In the genomic region with DNA sequence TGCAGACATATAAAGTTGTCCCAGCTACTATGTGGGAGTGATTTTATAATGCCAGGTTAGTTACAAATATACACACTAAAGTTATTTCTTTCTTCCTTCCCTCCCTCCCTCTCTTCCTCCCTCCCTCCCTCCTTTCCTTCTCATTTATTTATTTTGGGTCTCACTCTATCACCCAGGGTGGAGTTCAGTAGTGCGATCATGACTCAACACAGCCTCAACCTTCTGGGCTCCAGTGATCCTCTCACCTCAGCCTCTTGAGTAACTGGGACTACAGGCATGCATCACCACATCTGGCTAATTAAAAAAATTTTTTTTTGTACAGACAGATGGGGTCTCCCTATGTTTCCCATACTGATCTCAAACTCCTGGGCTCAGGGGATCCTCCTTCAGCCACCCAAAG, we compare ENCODE assay signal across 21 cellular contexts. TPM values are rescaled to one million over a fixed set of nuclear protein-coding genes. Genes with fewer than 3 reads are reported as not detected.
DNase-seq lines count a peak whose midpoint lies in the region; TF ChIP-seq lines count a peak whose summit lies in the region.
"Had no signal": no experiment of that assay in that cellular context is flagged by ENCODE, and none has a peak within 500 bp of the region (broad histone marks: within the 10 kb centered on the region; RNA-seq: fewer than 3 reads in every experiment).

No MANE protein-coding gene starts in this region.

- no peak for TF ChIP-seq CTCF in fibroblast of villous mesenchyme (IDR thresholded peaks at IDR 0.05; ENCODE audit: insufficient read depth, low read depth, low read length)

- POLR2A ChIA-PET in activated CD4-positive, alpha-beta memory T cell treated with anti-CD3 and anti-CD28 coated beads for 36 hours (lab: Charles Lee), result interaction anchor here (0.9 kb wide), 1 partner anchor 92 kb away, joined by 4 read pairs; no protein-coding TSS in a partner anchor
- POLR2A ChIA-PET in activated CD4-positive, alpha-beta memory T cell treated with anti-CD3 and anti-CD28 coated beads, Interleukin-2, amount 10 ng/mL, durations not matched to agents 7 days and 5 days (lab: Charles Lee), result no interaction called here

- H3K36me3 ChIP-seq in adipocyte (ENCODE audit: control insufficient read depth, insufficient read depth, low read length, severe bottlenecking), result peaks cover 2% of the 10 kb centered on the region
- H3K36me3 ChIP-seq: gastroesophageal sphincter had no signal

- peaks cover 6% of the 10 kb centered on the region for H3K9me3 Mint-ChIP-seq in activated CD4-positive, alpha-beta memory T cell treated with anti-CD3 and anti-CD28 coated beads for 36 hours
- H3K9me3 Mint-ChIP-seq in activated CD4-positive, alpha-beta memory T cell treated with anti-CD3 and anti-CD28 coated beads, Interleukin-2, amount 10 ng/mL, durations not matched to agents 7 days and 5 days, result no peaks in the 10 kb centered on the region

- peak; percentile 42 for DNase-seq in activated CD4-positive, alpha-beta memory T cell treated with anti-CD3 and anti-CD28 coated beads for 36 hours
- no peak for DNase-seq in activated CD4-positive, alpha-beta memory T cell treated with anti-CD3 and anti-CD28 coated beads, Interleukin-2, amount 10 ng/mL, durations not matched to agents 7 days and 5 days
- peak; percentile 78 for DNase-seq in ELR (ENCODE audit: low read depth)
- DNase-seq in adipocyte (ENCODE audit: low read depth), result peak; percentile 4
- DNase-seq in fibroblast of villous mesenchyme (ENCODE audit: low read depth), result peak; percentile 30
- DNase-seq in DMS53 treated with DMSO at 0.1 percent for 48 hours (lab: John Stamatoyannopoulos, UW; ENCODE audit: unreplicated experiment), result no peak
- no peak for DNase-seq in SKM-1 treated with dmso at 0.1 percent for 144 hours (lab: John Stamatoyannopoulos, UW; ENCODE audit: unreplicated experiment)
- no peak for DNase-seq in NCI-H1694 treated with DMSO at 0.1 percent for 48 hours (lab: John Stamatoyannopoulos, UW)
- DNase-seq: activated effector memory CD4-positive, alpha-beta T cell treated with anti-CD3 and anti-CD28 coated beads, Interleukin-2, amount 50 U/mL, for 16 hours; anterior cingulate cortex; endodermal cell; GDM1; left colon; NCI-H1436; NCI-H748 treated with DMSO at 0.1 percent for 48 hours; stimulated activated CD4-positive, alpha-beta T cell treated with anti-CD3 and anti-CD28 coated beads, Interleukin-4, amount 100 ng/mL, for 4 hours had no signal

- H3K4me1 ChIP-seq in adipocyte (ENCODE audit: control insufficient read depth, insufficient read depth, low read length), result peaks cover 11% of the 10 kb centered on the region
- H3K4me1 ChIP-seq: BLaER1 had no signal

- CTCF ChIA-PET in activated CD4-positive, alpha-beta memory T cell treated with anti-CD3 and anti-CD28 coated beads for 36 hours (lab: Charles Lee), result no interaction called here
- CTCF ChIA-PET in activated CD4-positive, alpha-beta memory T cell treated with anti-CD3 and anti-CD28 coated beads, Interleukin-2, amount 10 ng/mL, durations not matched to agents 7 days and 5 days (lab: Charles Lee), result no interaction called here

- H3K9ac ChIP-seq in adipocyte (ENCODE audit: low read length), result no peak overlapping the region
- H3K9ac ChIP-seq: BLaER1 had no signal

- intact Hi-C loops in activated CD4-positive, alpha-beta memory T cell treated with anti-CD3 and anti-CD28 coated beads for 36 hours (cut with micrococcal nuclease), result no loop called here

- H3K27me3 ChIP-seq in adipocyte (replicated peaks; ENCODE audit: control insufficient read depth, insufficient read depth, low read length), result no peaks in the 10 kb centered on the region
- H3K27me3 ChIP-seq: BLaER1, gastroesophageal sphincter, SJSA1 had no signal

- H3K4me3 ChIP-seq in adipocyte (ENCODE audit: low read length) (no peak overlapping the region), fibroblast of villous mesenchyme (ENCODE audit: low read depth, low read length) (no peak overlapping the region)
- H3K4me3 ChIP-seq: A549, BLaER1, gastroesophageal sphincter, SJSA1 had no signal

- no peaks in the 10 kb centered on the region for H3K27me3 Mint-ChIP-seq in activated CD4-positive, alpha-beta memory T cell treated with anti-CD3 and anti-CD28 coated beads for 36 hours
- H3K27me3 Mint-ChIP-seq in activated CD4-positive, alpha-beta memory T cell treated with anti-CD3 and anti-CD28 coated beads, Interleukin-2, amount 10 ng/mL, durations not matched to agents 7 days and 5 days, result no peaks in the 10 kb centered on the region
- H3K27me3 Mint-ChIP-seq: progenitor cell of endocrine pancreas had no signal

- no peaks in the 10 kb centered on the region for H3K9me3 ChIP-seq in adipocyte (ENCODE audit: control insufficient read depth, low read length)
- H3K9me3 ChIP-seq: A549, gastroesophageal sphincter had no signal

- H3K27ac Mint-ChIP-seq in activated CD4-positive, alpha-beta memory T cell treated with anti-CD3 and anti-CD28 coated beads for 36 hours, result no peak overlapping the region
- no peak overlapping the region for H3K27ac Mint-ChIP-seq in activated CD4-positive, alpha-beta memory T cell treated with anti-CD3 and anti-CD28 coated beads, Interleukin-2, amount 10 ng/mL, durations not matched to agents 7 days and 5 days
- H3K27ac Mint-ChIP-seq: endodermal cell, progenitor cell of endocrine pancreas had no signal

- peaks cover 18% of the 10 kb centered on the region for H3K36me3 Mint-ChIP-seq in activated CD4-positive, alpha-beta memory T cell treated with anti-CD3 and anti-CD28 coated beads for 36 hours
- peaks cover 40% of the 10 kb centered on the region for H3K36me3 Mint-ChIP-seq in activated CD4-positive, alpha-beta memory T cell treated with anti-CD3 and anti-CD28 coated beads, Interleukin-2, amount 10 ng/mL, durations not matched to agents 7 days and 5 days (ENCODE audit: low read depth)

- H3K4me3 Mint-ChIP-seq in activated CD4-positive, alpha-beta memory T cell treated with anti-CD3 and anti-CD28 coated beads for 36 hours, result no peak overlapping the region
- H3K4me3 Mint-ChIP-seq in activated CD4-positive, alpha-beta memory T cell treated with anti-CD3 and anti-CD28 coated beads, Interleukin-2, amount 10 ng/mL, durations not matched to agents 7 days and 5 days, result no peak overlapping the region
- H3K4me3 Mint-ChIP-seq: endodermal cell had no signal

- peaks cover 41% of the 10 kb centered on the region for H3K4me1 Mint-ChIP-seq in activated CD4-positive, alpha-beta memory T cell treated with anti-CD3 and anti-CD28 coated beads for 36 hours (ENCODE audit: low read depth)
- peaks cover 24% of the 10 kb centered on the region for H3K4me1 Mint-ChIP-seq in activated CD4-positive, alpha-beta memory T cell treated with anti-CD3 and anti-CD28 coated beads, Interleukin-2, amount 10 ng/mL, durations not matched to agents 7 days and 5 days
- H3K4me1 Mint-ChIP-seq: endodermal cell had no signal

RNA-seq across cellular contexts. Expression of gene PHF20, which starts 59.2 kb away (rescaled TPM):
- 10 to 100 TPM; 49.1 to 50.5 TPM for total RNA-seq in activated CD4-positive, alpha-beta memory T cell treated with anti-CD3 and anti-CD28 coated beads for 36 hours
- 10 to 100 TPM; 42.7 to 48.3 TPM for total RNA-seq in activated CD4-positive, alpha-beta memory T cell treated with anti-CD3 and anti-CD28 coated beads, Interleukin-2, amount 10 ng/mL, durations not matched to agents 7 days and 5 days
- 32.5 and 34.5 TPM in 2 replicates for total RNA-seq in fibroblast of villous mesenchyme

Comparison
In these comparisons a context has a peak if more than half of its experiments do, and no peak if none do; other contexts are left out.
1. DNase-seq: peak in activated CD4-positive, alpha-beta memory T cell treated with anti-CD3 and anti-CD28 coated beads for 36 hours (single experiment), ELR (single experiment), adipocyte (single experiment) and fibroblast of villous mesenchyme (single experiment); none in activated CD4-positive, alpha-beta memory T cell treated with anti-CD3 and anti-CD28 coated beads, Interleukin-2, amount 10 ng/mL, durations not matched to agents 7 days and 5 days (single experiment), DMS53 treated with DMSO at 0.1 percent for 48 hours (single experiment), SKM-1 treated with dmso at 0.1 percent for 144 hours (single experiment) and NCI-H1694 treated with DMSO at 0.1 percent for 48 hours (single experiment).